2 cellular contexts compared by ENCODE assay signal in the genomic region with DNA sequence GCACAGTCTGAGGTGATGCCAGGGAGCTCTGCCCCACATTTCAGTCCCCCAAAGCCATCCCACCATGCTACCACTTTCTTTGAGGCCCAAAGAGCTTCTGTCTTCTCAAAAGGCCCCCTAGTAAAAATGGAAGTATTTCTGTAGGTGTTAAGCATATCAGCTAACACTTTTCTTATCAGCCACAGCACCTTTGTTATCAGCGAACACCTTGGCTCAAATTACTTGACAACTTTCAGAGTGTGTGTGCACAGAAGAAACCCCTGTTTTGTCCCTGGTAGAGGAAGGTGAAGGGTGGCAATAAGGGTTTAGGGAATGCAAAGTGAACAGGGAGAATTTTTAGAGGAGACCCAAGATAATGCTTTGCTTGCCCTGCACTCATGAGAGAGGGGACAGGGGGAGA.
A peak's percentile ranks its signal among the peaks of the same experiment; 100 is the strongest.
TF ChIP-seq lines count a peak whose summit lies in the region.

No MANE protein-coding gene starts in this region.

TF ChIP-seq in GM23338, 12 proteins besides CTCF, POLR2A, EP300 and RAD21 (continues in another document):
- TF ChIP-seq, protein P1, sequence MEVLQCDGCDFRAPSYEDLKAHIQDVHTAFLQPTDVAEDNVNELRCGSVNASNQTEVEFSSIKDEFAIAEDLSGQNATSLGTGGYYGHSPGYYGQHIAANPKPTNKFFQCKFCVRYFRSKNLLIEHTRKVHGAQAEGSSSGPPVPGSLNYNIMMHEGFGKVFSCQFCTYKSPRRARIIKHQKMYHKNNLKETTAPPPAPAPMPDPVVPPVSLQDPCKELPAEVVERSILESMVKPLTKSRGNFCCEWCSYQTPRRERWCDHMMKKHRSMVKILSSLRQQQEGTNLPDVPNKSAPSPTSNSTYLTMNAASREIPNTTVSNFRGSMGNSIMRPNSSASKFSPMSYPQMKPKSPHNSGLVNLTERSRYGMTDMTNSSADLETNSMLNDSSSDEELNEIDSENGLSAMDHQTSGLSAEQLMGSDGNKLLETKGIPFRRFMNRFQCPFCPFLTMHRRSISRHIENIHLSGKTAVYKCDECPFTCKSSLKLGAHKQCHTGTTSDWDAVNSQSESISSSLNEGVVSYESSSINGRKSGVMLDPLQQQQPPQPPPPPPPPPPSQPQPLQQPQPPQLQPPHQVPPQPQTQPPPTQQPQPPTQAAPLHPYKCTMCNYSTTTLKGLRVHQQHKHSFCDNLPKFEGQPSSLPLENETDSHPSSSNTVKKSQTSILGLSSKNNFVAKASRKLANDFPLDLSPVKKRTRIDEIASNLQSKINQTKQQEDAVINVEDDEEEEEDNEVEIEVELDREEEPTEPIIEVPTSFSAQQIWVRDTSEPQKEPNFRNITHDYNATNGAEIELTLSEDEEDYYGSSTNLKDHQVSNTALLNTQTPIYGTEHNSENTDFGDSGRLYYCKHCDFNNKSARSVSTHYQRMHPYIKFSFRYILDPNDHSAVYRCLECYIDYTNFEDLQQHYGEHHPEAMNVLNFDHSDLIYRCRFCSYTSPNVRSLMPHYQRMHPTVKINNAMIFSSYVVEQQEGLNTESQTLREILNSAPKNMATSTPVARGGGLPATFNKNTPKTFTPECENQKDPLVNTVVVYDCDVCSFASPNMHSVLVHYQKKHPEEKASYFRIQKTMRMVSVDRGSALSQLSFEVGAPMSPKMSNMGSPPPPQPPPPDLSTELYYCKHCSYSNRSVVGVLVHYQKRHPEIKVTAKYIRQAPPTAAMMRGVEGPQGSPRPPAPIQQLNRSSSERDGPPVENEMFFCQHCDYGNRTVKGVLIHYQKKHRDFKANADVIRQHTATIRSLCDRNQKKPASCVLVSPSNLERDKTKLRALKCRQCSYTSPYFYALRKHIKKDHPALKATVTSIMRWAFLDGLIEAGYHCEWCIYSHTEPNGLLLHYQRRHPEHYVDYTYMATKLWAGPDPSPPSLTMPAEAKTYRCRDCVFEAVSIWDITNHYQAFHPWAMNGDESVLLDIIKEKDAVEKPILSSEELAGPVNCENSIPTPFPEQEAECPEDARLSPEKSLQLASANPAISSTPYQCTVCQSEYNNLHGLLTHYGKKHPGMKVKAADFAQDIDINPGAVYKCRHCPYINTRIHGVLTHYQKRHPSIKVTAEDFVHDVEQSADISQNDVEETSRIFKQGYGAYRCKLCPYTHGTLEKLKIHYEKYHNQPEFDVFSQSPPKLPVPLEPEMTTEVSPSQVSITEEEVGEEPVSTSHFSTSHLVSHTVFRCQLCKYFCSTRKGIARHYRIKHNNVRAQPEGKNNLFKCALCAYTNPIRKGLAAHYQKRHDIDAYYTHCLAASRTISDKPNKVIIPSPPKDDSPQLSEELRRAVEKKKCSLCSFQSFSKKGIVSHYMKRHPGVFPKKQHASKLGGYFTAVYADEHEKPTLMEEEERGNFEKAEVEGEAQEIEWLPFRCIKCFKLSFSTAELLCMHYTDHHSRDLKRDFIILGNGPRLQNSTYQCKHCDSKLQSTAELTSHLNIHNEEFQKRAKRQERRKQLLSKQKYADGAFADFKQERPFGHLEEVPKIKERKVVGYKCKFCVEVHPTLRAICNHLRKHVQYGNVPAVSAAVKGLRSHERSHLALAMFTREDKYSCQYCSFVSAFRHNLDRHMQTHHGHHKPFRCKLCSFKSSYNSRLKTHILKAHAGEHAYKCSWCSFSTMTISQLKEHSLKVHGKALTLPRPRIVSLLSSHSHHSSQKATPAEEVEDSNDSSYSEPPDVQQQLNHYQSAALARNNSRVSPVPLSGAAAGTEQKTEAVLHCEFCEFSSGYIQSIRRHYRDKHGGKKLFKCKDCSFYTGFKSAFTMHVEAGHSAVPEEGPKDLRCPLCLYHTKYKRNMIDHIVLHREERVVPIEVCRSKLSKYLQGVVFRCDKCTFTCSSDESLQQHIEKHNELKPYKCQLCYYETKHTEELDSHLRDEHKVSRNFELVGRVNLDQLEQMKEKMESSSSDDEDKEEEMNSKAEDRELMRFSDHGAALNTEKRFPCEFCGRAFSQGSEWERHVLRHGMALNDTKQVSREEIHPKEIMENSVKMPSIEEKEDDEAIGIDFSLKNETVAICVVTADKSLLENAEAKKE (CRISPR knock-in tag; IDR thresholded peaks at IDR 0.05): no peak
- TF ChIP-seq CREB1 (CRISPR knock-in tag; IDR thresholded peaks at IDR 0.05; ENCODE audit: low read depth) (no peak), STAT1 (IDR thresholded peaks at IDR 0.05; ENCODE audit: unreplicated experiment) (no peak), EZH2 (IDR thresholded peaks at IDR 0.05; ENCODE audit: low read depth, unreplicated experiment) (no peak), EZH2phosphoT487 (IDR thresholded peaks at IDR 0.05; ENCODE audit: unreplicated experiment) (no peak), JUNB (IDR thresholded peaks at IDR 0.05; ENCODE audit: unreplicated experiment) (no peak), NANOG (IDR thresholded peaks at IDR 0.05; ENCODE audit: borderline replicate concordance) (no peak), ZNF331 (CRISPR knock-in tag; IDR thresholded peaks at IDR 0.05; ENCODE audit: low read depth) (no peak)
- TF ChIP-seq, protein P2, sequence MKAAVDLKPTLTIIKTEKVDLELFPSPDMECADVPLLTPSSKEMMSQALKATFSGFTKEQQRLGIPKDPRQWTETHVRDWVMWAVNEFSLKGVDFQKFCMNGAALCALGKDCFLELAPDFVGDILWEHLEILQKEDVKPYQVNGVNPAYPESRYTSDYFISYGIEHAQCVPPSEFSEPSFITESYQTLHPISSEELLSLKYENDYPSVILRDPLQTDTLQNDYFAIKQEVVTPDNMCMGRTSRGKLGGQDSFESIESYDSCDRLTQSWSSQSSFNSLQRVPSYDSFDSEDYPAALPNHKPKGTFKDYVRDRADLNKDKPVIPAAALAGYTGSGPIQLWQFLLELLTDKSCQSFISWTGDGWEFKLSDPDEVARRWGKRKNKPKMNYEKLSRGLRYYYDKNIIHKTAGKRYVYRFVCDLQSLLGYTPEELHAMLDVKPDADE (IDR thresholded peaks at IDR 0.05): no peak
- TF ChIP-seq, protein P3, sequence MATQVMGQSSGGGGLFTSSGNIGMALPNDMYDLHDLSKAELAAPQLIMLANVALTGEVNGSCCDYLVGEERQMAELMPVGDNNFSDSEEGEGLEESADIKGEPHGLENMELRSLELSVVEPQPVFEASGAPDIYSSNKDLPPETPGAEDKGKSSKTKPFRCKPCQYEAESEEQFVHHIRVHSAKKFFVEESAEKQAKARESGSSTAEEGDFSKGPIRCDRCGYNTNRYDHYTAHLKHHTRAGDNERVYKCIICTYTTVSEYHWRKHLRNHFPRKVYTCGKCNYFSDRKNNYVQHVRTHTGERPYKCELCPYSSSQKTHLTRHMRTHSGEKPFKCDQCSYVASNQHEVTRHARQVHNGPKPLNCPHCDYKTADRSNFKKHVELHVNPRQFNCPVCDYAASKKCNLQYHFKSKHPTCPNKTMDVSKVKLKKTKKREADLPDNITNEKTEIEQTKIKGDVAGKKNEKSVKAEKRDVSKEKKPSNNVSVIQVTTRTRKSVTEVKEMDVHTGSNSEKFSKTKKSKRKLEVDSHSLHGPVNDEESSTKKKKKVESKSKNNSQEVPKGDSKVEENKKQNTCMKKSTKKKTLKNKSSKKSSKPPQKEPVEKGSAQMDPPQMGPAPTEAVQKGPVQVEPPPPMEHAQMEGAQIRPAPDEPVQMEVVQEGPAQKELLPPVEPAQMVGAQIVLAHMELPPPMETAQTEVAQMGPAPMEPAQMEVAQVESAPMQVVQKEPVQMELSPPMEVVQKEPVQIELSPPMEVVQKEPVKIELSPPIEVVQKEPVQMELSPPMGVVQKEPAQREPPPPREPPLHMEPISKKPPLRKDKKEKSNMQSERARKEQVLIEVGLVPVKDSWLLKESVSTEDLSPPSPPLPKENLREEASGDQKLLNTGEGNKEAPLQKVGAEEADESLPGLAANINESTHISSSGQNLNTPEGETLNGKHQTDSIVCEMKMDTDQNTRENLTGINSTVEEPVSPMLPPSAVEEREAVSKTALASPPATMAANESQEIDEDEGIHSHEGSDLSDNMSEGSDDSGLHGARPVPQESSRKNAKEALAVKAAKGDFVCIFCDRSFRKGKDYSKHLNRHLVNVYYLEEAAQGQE (IDR thresholded peaks at IDR 0.05; ENCODE audit: unreplicated experiment): no peak

TF ChIP-seq in K562, 482 proteins besides CTCF, POLR2A, EP300 and RAD21 (continued from another document):
- TF ChIP-seq, protein P4, sequence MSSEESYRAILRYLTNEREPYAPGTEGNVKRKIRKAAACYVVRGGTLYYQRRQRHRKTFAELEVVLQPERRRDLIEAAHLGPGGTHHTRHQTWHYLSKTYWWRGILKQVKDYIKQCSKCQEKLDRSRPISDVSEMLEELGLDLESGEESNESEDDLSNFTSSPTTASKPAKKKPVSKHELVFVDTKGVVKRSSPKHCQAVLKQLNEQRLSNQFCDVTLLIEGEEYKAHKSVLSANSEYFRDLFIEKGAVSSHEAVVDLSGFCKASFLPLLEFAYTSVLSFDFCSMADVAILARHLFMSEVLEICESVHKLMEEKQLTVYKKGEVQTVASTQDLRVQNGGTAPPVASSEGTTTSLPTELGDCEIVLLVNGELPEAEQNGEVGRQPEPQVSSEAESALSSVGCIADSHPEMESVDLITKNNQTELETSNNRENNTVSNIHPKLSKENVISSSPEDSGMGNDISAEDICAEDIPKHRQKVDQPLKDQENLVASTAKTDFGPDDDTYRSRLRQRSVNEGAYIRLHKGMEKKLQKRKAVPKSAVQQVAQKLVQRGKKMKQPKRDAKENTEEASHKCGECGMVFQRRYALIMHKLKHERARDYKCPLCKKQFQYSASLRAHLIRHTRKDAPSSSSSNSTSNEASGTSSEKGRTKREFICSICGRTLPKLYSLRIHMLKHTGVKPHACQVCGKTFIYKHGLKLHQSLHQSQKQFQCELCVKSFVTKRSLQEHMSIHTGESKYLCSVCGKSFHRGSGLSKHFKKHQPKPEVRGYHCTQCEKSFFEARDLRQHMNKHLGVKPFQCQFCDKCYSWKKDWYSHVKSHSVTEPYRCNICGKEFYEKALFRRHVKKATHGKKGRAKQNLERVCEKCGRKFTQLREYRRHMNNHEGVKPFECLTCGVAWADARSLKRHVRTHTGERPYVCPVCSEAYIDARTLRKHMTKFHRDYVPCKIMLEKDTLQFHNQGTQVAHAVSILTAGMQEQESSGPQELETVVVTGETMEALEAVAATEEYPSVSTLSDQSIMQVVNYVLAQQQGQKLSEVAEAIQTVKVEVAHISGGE (CRISPR knock-in tag; IDR thresholded peaks at IDR 0.05): no peak
- TF ChIP-seq ZNF766 (CRISPR knock-in tag; conservative IDR thresholded peaks at IDR 0.05): 0 out of 2 replicates have a peak, but pooled peaks have one; percentile 40
- peak; percentile 56; the same call in 1 of the 2 replicates for TF ChIP-seq STAT5A (IDR thresholded peaks at IDR 0.05; ENCODE audit: borderline replicate concordance, low read length)
- TF ChIP-seq PML (IDR thresholded peaks at IDR 0.05; ENCODE audit: low read length): peak; percentile 48; the same call in 1 of the 2 replicates
- TF ChIP-seq ZNF174 (CRISPR knock-in tag; IDR thresholded peaks at IDR 0.05): no peak
- TF ChIP-seq, protein P2 (conservative IDR thresholded peaks at IDR 0.05; ENCODE audit: control insufficient read depth, low read depth, low read length): no peak
- no peak for TF ChIP-seq NFYB (IDR thresholded peaks at IDR 0.05; ENCODE audit: extremely low read depth, insufficient read length)
- TF ChIP-seq TEAD4 (IDR thresholded peaks at IDR 0.05; ENCODE audit: low read length): peak; percentile 85
- no peak for TF ChIP-seq TEAD4 (CRISPR knock-in tag; IDR thresholded peaks at IDR 0.05; ENCODE audit: borderline replicate concordance)
- TF ChIP-seq TARDBP (IDR thresholded peaks at IDR 0.05): no peak
- peak; percentile 49 for TF ChIP-seq NCOR1 (IDR thresholded peaks at IDR 0.05)
- TF ChIP-seq ZNF23 (CRISPR knock-in tag; IDR thresholded peaks at IDR 0.05): no peak
- TF ChIP-seq, protein P5, sequence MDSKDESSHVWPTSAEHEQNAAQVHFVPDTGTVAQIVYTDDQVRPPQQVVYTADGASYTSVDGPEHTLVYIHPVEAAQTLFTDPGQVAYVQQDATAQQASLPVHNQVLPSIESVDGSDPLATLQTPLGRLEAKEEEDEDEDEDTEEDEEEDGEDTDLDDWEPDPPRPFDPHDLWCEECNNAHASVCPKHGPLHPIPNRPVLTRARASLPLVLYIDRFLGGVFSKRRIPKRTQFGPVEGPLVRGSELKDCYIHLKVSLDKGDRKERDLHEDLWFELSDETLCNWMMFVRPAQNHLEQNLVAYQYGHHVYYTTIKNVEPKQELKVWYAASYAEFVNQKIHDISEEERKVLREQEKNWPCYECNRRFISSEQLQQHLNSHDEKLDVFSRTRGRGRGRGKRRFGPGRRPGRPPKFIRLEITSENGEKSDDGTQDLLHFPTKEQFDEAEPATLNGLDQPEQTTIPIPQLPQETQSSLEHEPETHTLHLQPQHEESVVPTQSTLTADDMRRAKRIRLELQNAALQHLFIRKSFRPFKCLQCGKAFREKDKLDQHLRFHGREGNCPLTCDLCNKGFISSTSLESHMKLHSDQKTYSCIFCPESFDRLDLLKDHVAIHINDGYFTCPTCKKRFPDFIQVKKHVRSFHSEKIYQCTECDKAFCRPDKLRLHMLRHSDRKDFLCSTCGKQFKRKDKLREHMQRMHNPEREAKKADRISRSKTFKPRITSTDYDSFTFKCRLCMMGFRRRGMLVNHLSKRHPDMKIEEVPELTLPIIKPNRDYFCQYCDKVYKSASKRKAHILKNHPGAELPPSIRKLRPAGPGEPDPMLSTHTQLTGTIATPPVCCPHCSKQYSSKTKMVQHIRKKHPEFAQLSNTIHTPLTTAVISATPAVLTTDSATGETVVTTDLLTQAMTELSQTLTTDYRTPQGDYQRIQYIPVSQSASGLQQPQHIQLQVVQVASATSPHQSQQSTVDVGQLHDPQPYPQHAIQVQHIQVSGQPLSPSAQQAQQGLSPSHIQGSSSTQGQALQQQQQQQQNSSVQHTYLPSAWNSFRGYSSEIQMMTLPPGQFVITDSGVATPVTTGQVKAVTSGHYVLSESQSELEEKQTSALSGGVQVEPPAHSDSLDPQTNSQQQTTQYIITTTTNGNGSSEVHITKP (IDR thresholded peaks at IDR 0.05; ENCODE audit: partially characterized antibody): no peak
- TF ChIP-seq, protein P6, sequence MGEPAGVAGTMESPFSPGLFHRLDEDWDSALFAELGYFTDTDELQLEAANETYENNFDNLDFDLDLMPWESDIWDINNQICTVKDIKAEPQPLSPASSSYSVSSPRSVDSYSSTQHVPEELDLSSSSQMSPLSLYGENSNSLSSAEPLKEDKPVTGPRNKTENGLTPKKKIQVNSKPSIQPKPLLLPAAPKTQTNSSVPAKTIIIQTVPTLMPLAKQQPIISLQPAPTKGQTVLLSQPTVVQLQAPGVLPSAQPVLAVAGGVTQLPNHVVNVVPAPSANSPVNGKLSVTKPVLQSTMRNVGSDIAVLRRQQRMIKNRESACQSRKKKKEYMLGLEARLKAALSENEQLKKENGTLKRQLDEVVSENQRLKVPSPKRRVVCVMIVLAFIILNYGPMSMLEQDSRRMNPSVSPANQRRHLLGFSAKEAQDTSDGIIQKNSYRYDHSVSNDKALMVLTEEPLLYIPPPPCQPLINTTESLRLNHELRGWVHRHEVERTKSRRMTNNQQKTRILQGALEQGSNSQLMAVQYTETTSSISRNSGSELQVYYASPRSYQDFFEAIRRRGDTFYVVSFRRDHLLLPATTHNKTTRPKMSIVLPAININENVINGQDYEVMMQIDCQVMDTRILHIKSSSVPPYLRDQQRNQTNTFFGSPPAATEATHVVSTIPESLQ (CRISPR knock-in tag; IDR thresholded peaks at IDR 0.05): no peak
- peak; percentile 74 for TF ChIP-seq TCF3 (CRISPR knock-in tag; IDR thresholded peaks at IDR 0.05)
TF ChIP-seq in K562: peak in this region for 13.
